Comparison of ENCODE assay signal across 8 cellular contexts in genomic region chr14:99481745-99482099, GRCh38. TPM values are rescaled to one million over a fixed set of nuclear protein-coding genes. Genes with fewer than 3 reads are reported as not detected.
A peak's percentile ranks its signal among the peaks of the same experiment; 100 is the strongest.
DNase-seq lines count a peak whose midpoint lies in the region; ATAC-seq and TF ChIP-seq lines count a peak whose summit lies in the region.

No MANE protein-coding gene starts in this region.

- peaks cover 22% of the 10 kb centered on the region for H3K4me1 ChIP-seq in PC-9 (replicated peaks; ENCODE audit: insufficient read depth)
- peaks cover 18% of the 10 kb centered on the region for H3K4me1 ChIP-seq in colonic mucosa
- H3K4me1 ChIP-seq in mucosa of descending colon (ENCODE audit: low read depth), result peaks cover 22% of the 10 kb centered on the region

- H4K20me1 ChIP-seq in PC-9 (ENCODE audit: insufficient read depth), result peaks cover 48% of the 10 kb centered on the region

- POLR2A ChIA-PET in PC-9 (lab: Charles Lee; ENCODE audit: unreplicated experiment), result no interaction called here

- H3F3A ChIP-seq in PC-9 (ENCODE audit: insufficient read depth, low read depth), result no peaks in the 10 kb centered on the region

- H3K27me3 Mint-ChIP-seq in activated T-cell treated with anti-CD3 and anti-CD28 coated beads, Interleukin-2, amount 50 U/mL, for 4 hours (ENCODE audit: low read depth), result no peaks in the 10 kb centered on the region

- H3K4me2 ChIP-seq in PC-9, result peak overlapping the region; percentile 94

- H3K4me3 Mint-ChIP-seq in activated T-cell treated with anti-CD3 and anti-CD28 coated beads, Interleukin-2, amount 50 U/mL, for 4 hours, result peak overlapping the region; percentile 99

- H2AFZ ChIP-seq in PC-9, result peak overlapping the region; percentile 76

- BruUV-seq in PC-9 (replicated peaks; lab: Mats Ljungman, UMichigan), result TSS peak; percentile 62

- peak overlapping the region; percentile 92 for H3K4me3 ChIP-seq in PC-9
- peak overlapping the region; percentile 80 for H3K4me3 ChIP-seq in colonic mucosa
- H3K4me3 ChIP-seq in mucosa of descending colon, result peak overlapping the region; percentile 91

- peaks cover 86% of the 10 kb centered on the region for H3K79me2 ChIP-seq in PC-9 (ENCODE audit: low read depth)

- CTCF ChIA-PET in PC-9 (lab: Charles Lee), result no interaction called here

- H3K9ac ChIP-seq in colonic mucosa (ENCODE audit: low read depth in 2 of 2, low read length in 2 of 2), result peak overlapping the region; percentile 88 to 90

- H3K9me3 ChIP-seq in PC-9 (ENCODE audit: insufficient read depth, low read depth), result no peaks in the 10 kb centered on the region
- H3K9me3 ChIP-seq in colonic mucosa, result no peaks in the 10 kb centered on the region
- no peaks in the 10 kb centered on the region for H3K9me3 ChIP-seq in mucosa of descending colon

- DNase-seq in activated T-cell treated with anti-CD3 and anti-CD28 coated beads, Interleukin-2, amount 50 U/mL, for 4 hours, result no peak
- DNase-seq in activated T-cell treated with anti-CD3 and anti-CD28 coated beads, Interleukin-2, amount 50 U/mL, for 48 hours, result no peak
- DNase-seq in PC-9 (no peak), colonic mucosa (peak; percentile 44), mucosa of descending colon (peak in 1 of 3 donors; percentile 59), COR-L47 (lab: John Stamatoyannopoulos, UW) (no peak)
- no peak for DNase-seq in NK-92 treated with Interleukin-12 subunit alpha and Interleukin-12 subunit beta, amount 100 ng/mL, for 24 hours (lab: John Stamatoyannopoulos, UW)

- intact Hi-C loops in PC-9 (cut with micrococcal nuclease; ENCODE audit: unreplicated experiment), result no loop called here
- intact Hi-C loops in colonic mucosa (cut with DNase I), result no loop called here
- intact Hi-C loops in mucosa of descending colon (cut with DNase I, micrococcal nuclease), result no loop called here

- H3K36me3 ChIP-seq in PC-9 (ENCODE audit: low read depth), result no peaks in the 10 kb centered on the region
- H3K36me3 ChIP-seq in colonic mucosa, result no peaks in the 10 kb centered on the region
- no peaks in the 10 kb centered on the region for H3K36me3 ChIP-seq in mucosa of descending colon (ENCODE audit: low read depth)

- no peaks in the 10 kb centered on the region for H3K36me3 Mint-ChIP-seq in activated T-cell treated with anti-CD3 and anti-CD28 coated beads, Interleukin-2, amount 50 U/mL, for 4 hours (ENCODE audit: insufficient read depth)

- H3K4me1 Mint-ChIP-seq in activated T-cell treated with anti-CD3 and anti-CD28 coated beads, Interleukin-2, amount 50 U/mL, for 4 hours (ENCODE audit: low read depth), result peaks cover 59% of the 10 kb centered on the region

- no peaks in the 10 kb centered on the region for H3K9me3 Mint-ChIP-seq in activated T-cell treated with anti-CD3 and anti-CD28 coated beads, Interleukin-2, amount 50 U/mL, for 4 hours

- TF ChIP-seq CTCF in PC-9 (conservative IDR thresholded peaks at IDR 0.05) (no peak), colonic mucosa (IDR thresholded peaks at IDR 0.05) (no peak), mucosa of descending colon (IDR thresholded peaks at IDR 0.05) (no peak)

- ATAC-seq in activated T-cell treated with anti-CD3 and anti-CD28 coated beads, Interleukin-2, amount 50 U/mL, for 4 hours, result no peak
- ATAC-seq in mucosa of descending colon (no peak), GM21526 (IDR thresholded peaks at IDR 0.05; ENCODE audit: low FRiP score, unreplicated experiment) (no peak)

- no peaks in the 10 kb centered on the region for H3K9me2 ChIP-seq in PC-9 (ENCODE audit: insufficient read depth)

- H3K27ac ChIP-seq in PC-9, result peak overlapping the region; percentile 72
- H3K27ac ChIP-seq in colonic mucosa, result peak overlapping the region; percentile 78

- no peaks in the 10 kb centered on the region for H3K27me3 ChIP-seq in PC-9 (ENCODE audit: insufficient read depth, low read depth)
- no peaks in the 10 kb centered on the region for H3K27me3 ChIP-seq in colonic mucosa

RNA-seq across cellular contexts. Expression of gene CCNK, which starts 0.5 kb away (rescaled TPM):
- total RNA-seq in activated T-cell treated with anti-CD3 and anti-CD28 coated beads, Interleukin-2, amount 50 U/mL, for 4 hours, result 100 to 1,000 TPM in 2 of 3 donors, 10 to 100 TPM in 1; 95.9 to 107 (median 104) TPM
- total RNA-seq in PC-9 (2021) (9.7 and 19.0 TPM in 2 replicates), colonic mucosa (10 to 100 TPM; 65.8 to 67.7 TPM), mucosa of descending colon (10 to 100 TPM; 47.4 to 68.4 (median 64.5) TPM)

RNA-seq across cellular contexts. Expression of gene SETD3, which starts 1.1 kb away (rescaled TPM):
- 10 to 100 TPM; 51.8 to 58.1 (median 54.8) TPM for total RNA-seq in activated T-cell treated with anti-CD3 and anti-CD28 coated beads, Interleukin-2, amount 50 U/mL, for 4 hours
- total RNA-seq in PC-9 (2021), result 13.0 and 13.4 TPM in 2 replicates
- total RNA-seq in colonic mucosa, result 10 to 100 TPM; 60.0 to 69.4 TPM
- 100 to 1,000 TPM in 1 of 3 donors, 10 to 100 TPM in 2; 61.6 to 119 (median 61.6) TPM for total RNA-seq in mucosa of descending colon
